25 cellular contexts compared by ENCODE assay signal in genomic region chr5:14120176-14120575, GRCh38.
"Had no signal": no experiment of that assay in that cellular context is flagged by ENCODE, and none has a peak within 500 bp of the region (broad histone marks: within the 10 kb centered on the region; RNA-seq: fewer than 3 reads in every experiment).

No MANE protein-coding gene starts in this region.

- H3K4me1 ChIP-seq: esophagus squamous epithelium, prostate gland, testis, tibial artery, upper lobe of left lung had no signal

- ATAC-seq: effector memory CD8-positive, alpha-beta T cell; left colon; mucosa of descending colon; naive thymus-derived CD4-positive, alpha-beta T cell; sciatic nerve; stimulated activated memory B cell treated with anti-CD40 and anti-IgM and Interleukin-4, amounts not matched to agents 10 μg/mL and 1 μg/mL and 100 μg/mL, for 72 hours; stimulated activated naive CD8-positive, alpha-beta T cell treated with anti-CD3 and anti-CD28 coated beads, Interleukin-15, Interleukin-2, amounts not matched to agents 100 U/mL and 50 U/mL, for 24 hours had no signal

- H3K27ac ChIP-seq: esophagus squamous epithelium, heart right ventricle, neural progenitor cell, prostate gland, right atrium auricular region, testis, tibial artery, upper lobe of left lung had no signal

- H3K9ac ChIP-seq: neural progenitor cell had no signal

- H3K36me3 ChIP-seq: esophagus squamous epithelium, heart right ventricle, neural progenitor cell, prostate gland, right atrium auricular region, tibial artery, upper lobe of left lung had no signal

- H3K27me3 ChIP-seq: heart right ventricle, right atrium auricular region, testis, tibial artery, upper lobe of left lung had no signal

- H3K4me3 ChIP-seq: esophagus squamous epithelium, heart right ventricle, lung, mucosa of descending colon, neural progenitor cell, prostate gland, right atrium auricular region, smooth muscle cell, testis, tibial artery, upper lobe of left lung had no signal

- H2AFZ ChIP-seq: neural progenitor cell had no signal

- H3K9me3 ChIP-seq: esophagus squamous epithelium, heart right ventricle, mucosa of descending colon, prostate gland, right atrium auricular region, testis, tibial artery, upper lobe of left lung had no signal

- H3K4me2 ChIP-seq: neural progenitor cell, smooth muscle cell had no signal

- DNase-seq: cortex of kidney; effector memory CD8-positive, alpha-beta T cell; erythroblast; esophagus squamous epithelium; foreskin melanocyte; glutamatergic neuron; heart right ventricle; hippocampal formation; left colon; mucosa of descending colon; naive thymus-derived CD4-positive, alpha-beta T cell; stimulated activated CD4-positive, alpha-beta T cell treated with anti-CD3 and anti-CD28 coated beads, Interleukin-12 subunit alpha, Interleukin-12 subunit beta, amount 100 ng/mL, for 4 hours; stimulated activated CD4-positive, alpha-beta T cell treated with anti-CD3 and anti-CD28 coated beads, Interleukin-1b, Interleukin-23, amount 100 ng/mL, for 48 hours; stimulated activated CD4-positive, alpha-beta T cell treated with anti-CD3 and anti-CD28 coated beads, Interleukin-4, amount 100 ng/mL, for 24 hours; stimulated activated naive CD8-positive, alpha-beta T cell treated with anti-CD3 and anti-CD28 coated beads, Interleukin-15, Interleukin-2, amounts not matched to agents 100 U/mL and 50 U/mL, for 24 hours; testis; tibial artery had no signal
